In genomic region chr17:41512789-41513547, GRCh38 we compare ENCODE assay signal across 32 cellular contexts. TPM values are rescaled to one million over a fixed set of nuclear protein-coding genes. Genes with fewer than 3 reads are reported as not detected.
A peak's percentile ranks its signal among the peaks of the same experiment; 100 is the strongest.
DNase-seq lines count a peak whose midpoint lies in the region; ATAC-seq, FAIRE-seq and TF ChIP-seq lines count a peak whose summit lies in the region.
"Had no signal": no experiment of that assay in that cellular context is flagged by ENCODE, and none has a peak within 500 bp of the region (broad histone marks: within the 10 kb centered on the region; RNA-seq: fewer than 3 reads in every experiment).

No MANE protein-coding gene starts in this region.

- H2BK120ac ChIP-seq in H1 (replicated peaks; ENCODE audit: low read depth, low read length) = no peak overlapping the region

- no peak overlapping the region for H2AK5ac ChIP-seq in H1 (ENCODE audit: low read depth, low read length)

- no peak overlapping the region for H3K56ac ChIP-seq in H1 (replicated peaks; ENCODE audit: insufficient read length, low read depth, low read length)

- H2BK12ac ChIP-seq in H1 (ENCODE audit: low read depth, low read length) = no peak overlapping the region

- H3K36me3 ChIP-seq in breast epithelium = no peaks in the 10 kb centered on the region
- H3K36me3 ChIP-seq in H1 (ENCODE audit: control insufficient read depth in 2 of 4, insufficient read depth in 4 of 4, low read length in 3 of 4) = no peaks in the 10 kb centered on the region
- H3K36me3 ChIP-seq: adrenal gland, brain microvascular endothelial cell had no signal

- H3K14ac ChIP-seq in H1 (ENCODE audit: insufficient read length) = no peak overlapping the region

- no peak for TF ChIP-seq CTCF in MCF 10A (IDR thresholded peaks at IDR 0.05; ENCODE audit: unreplicated experiment)
- no peak for TF ChIP-seq CTCF in breast epithelium (IDR thresholded peaks at IDR 0.05)
- TF ChIP-seq CTCF in H1 (IDR thresholded peaks at IDR 0.05; ENCODE audit: control extremely low read depth in 1 of 3, insufficient read depth in 1 of 3, low read depth in 1 of 3, low read length in 3 of 3) = no peak
- TF ChIP-seq CTCF in endothelial cell (IDR thresholded peaks at IDR 0.05; ENCODE audit: unreplicated experiment) = no peak

- no peak overlapping the region for H3K9ac ChIP-seq in H1 (replicated peaks in 1 of 4; ENCODE audit: extremely low read depth in 1 of 4, low read depth in 3 of 4, low read length in 3 of 4)

- 86% methylated on average over 8 of the region's 8 CpGs; no CpG with 5 or more reads in 1 of the 2 experiments for WGBS in H1 (ENCODE audit: extremely low coverage in 1 of 2, insufficient coverage in 1 of 2, insufficient read length in 1 of 2, insufficient replicate concordance in 2 of 2, low coverage in 1 of 2, low lambda C conversion rate in 2 of 2, missing lambda C conversion rate in 1 of 2), 2 experiments

- no peaks in the 10 kb centered on the region for H3K79me2 ChIP-seq in H1 (ENCODE audit: control insufficient read depth in 1 of 2, insufficient read depth in 2 of 2, low read length in 2 of 2)

- H3K27ac Mint-ChIP-seq in MCF 10A (ENCODE audit: low read depth, unreplicated experiment) = no peak overlapping the region
- H3K27ac Mint-ChIP-seq in endothelial cell (ENCODE audit: unreplicated experiment) = no peak overlapping the region
- H3K27ac Mint-ChIP-seq: activated naive CD4-positive, alpha-beta T cell treated with anti-CD3 and anti-CD28 coated beads for 36 hours; activated T-helper 1 cell treated with anti-CD3 and anti-CD28 coated beads, Interleukin-12 subunit alpha, Interleukin-12 subunit beta, Interleukin-2, Interleukin-4 antibody, amounts not matched to agents 30 ng/mL and 10 ng/mL and 1 ng/mL, durations not matched to agents 14 hours and 24 hours and 36 hours had no signal

- no peak for FAIRE-seq in H1 (lab: Jason Lieb, UNC)
- FAIRE-seq: A204.1, G401.6, keratinocyte, TTC549 had no signal

- no TSS peak for BruUV-seq in MCF 10A (replicated peaks; lab: Mats Ljungman, UMichigan)

- no peak overlapping the region for H2BK5ac ChIP-seq in H1 (ENCODE audit: low read depth, low read length)

- no peak overlapping the region; the same call in 1 of the 2 replicates for H3K18ac ChIP-seq in H1 (ENCODE audit: extremely low read depth, low read length)

- TF ChIP-seq POLR2A in breast epithelium (IDR thresholded peaks at IDR 0.05) (no peak), H1 (IDR thresholded peaks at IDR 0.05; ENCODE audit: control extremely low read depth in 1 of 2, low read depth in 2 of 2, low read length in 2 of 2) (no peak)

- no peak overlapping the region for H4K5ac ChIP-seq in H1 (ENCODE audit: insufficient read length, low read depth, low read length)

- H3K4ac ChIP-seq in H1 (replicated peaks; ENCODE audit: insufficient read length, low read depth, low read length) = no peak overlapping the region

- H3K79me1 ChIP-seq in H1 (ENCODE audit: low read depth, low read length) = no peaks in the 10 kb centered on the region

- H4K91ac ChIP-seq in H1 (replicated peaks; ENCODE audit: insufficient read length, low read length) = no peak overlapping the region

- H3K27me3 ChIP-seq in breast epithelium (no peaks in the 10 kb centered on the region), H1 (replicated peaks in 1 of 4; ENCODE audit: control insufficient read depth in 3 of 4, extremely low read depth in 1 of 4, insufficient read depth in 3 of 4, low read length in 3 of 4) (no peaks in the 10 kb centered on the region; a peak in 1 of 7 replicates)
- H3K27me3 ChIP-seq: adrenal gland, brain microvascular endothelial cell, testis had no signal

- H3K27me3 Mint-ChIP-seq in MCF 10A (ENCODE audit: insufficient read depth, unreplicated experiment) = no peaks in the 10 kb centered on the region
- H3K27me3 Mint-ChIP-seq in endothelial cell (ENCODE audit: unreplicated experiment) = no peaks in the 10 kb centered on the region

- no peak overlapping the region for H2BK15ac ChIP-seq in H1 (ENCODE audit: low read length)

- no peak for ATAC-seq in HG03378 (IDR thresholded peaks at IDR 0.05; ENCODE audit: unreplicated experiment)
- ATAC-seq in HG03442 (IDR thresholded peaks at IDR 0.05; ENCODE audit: unreplicated experiment) = no peak
- ATAC-seq: activated CD4-positive, CD25-positive, alpha-beta regulatory T cell treated with anti-CD3 and anti-CD28 coated beads, Interleukin-2, amount 50 U/mL, for 24 hours; naive thymus-derived CD8-positive, alpha-beta T cell; psoas muscle; stimulated activated naive CD8-positive, alpha-beta T cell treated with anti-CD3 and anti-CD28 coated beads, Interleukin-15, Interleukin-2, amounts not matched to agents 100 U/mL and 50 U/mL, for 24 hours had no signal

- TF ChIP-seq RAD21 in H1 (IDR thresholded peaks at IDR 0.05 in 1 of 2, conservative IDR thresholded peaks at IDR 0.05 in 1 of 2; ENCODE audit: low read depth in 2 of 2, low read length in 2 of 2) = no peak

- H3K23me2 ChIP-seq in H1 (ENCODE audit: low read depth, low read length) = no peaks in the 10 kb centered on the region; the same call in 1 of the 2 replicates

- DNase-seq in MCF 10A (ENCODE audit: unreplicated experiment) (no peak), breast epithelium (ENCODE audit: low spot score in 2 of 2) (no peak), NCI-H146 (lab: John Stamatoyannopoulos, UW) (peak; percentile 89), H1 (ENCODE audit: low read depth in 1 of 2, low spot score in 2 of 2) (no peak), NCI-H1048 (lab: John Stamatoyannopoulos, UW) (no peak), endothelial cell (ENCODE audit: low spot score) (no peak)
- DNase-seq: activated CD4-positive, alpha-beta T cell treated with anti-CD3 and anti-CD28 coated beads, Interleukin-2, amount 50 U/mL, for 48 hours; activated naive CD4-positive, alpha-beta T cell treated with anti-CD3 and anti-CD28 coated beads for 36 hours; adrenal gland; brain microvascular endothelial cell; CD4-positive, alpha-beta memory T cell; DMS53; midbrain; naive thymus-derived CD8-positive, alpha-beta T cell; NCI-H1694 treated with DMSO at 0.1 percent for 48 hours; NCI-H82; occipital lobe; psoas muscle; stimulated activated naive CD8-positive, alpha-beta T cell treated with anti-CD3 and anti-CD28 coated beads, Interleukin-15, Interleukin-2, amounts not matched to agents 100 U/mL and 50 U/mL, for 24 hours; testis had no signal

- peak overlapping the region; percentile 73 for H3K4me3 Mint-ChIP-seq in MCF 10A (ENCODE audit: unreplicated experiment)
- no peak overlapping the region for H3K4me3 Mint-ChIP-seq in endothelial cell (ENCODE audit: unreplicated experiment)
- H3K4me3 Mint-ChIP-seq: activated naive CD4-positive, alpha-beta T cell treated with anti-CD3 and anti-CD28 coated beads for 36 hours; activated T-helper 1 cell treated with anti-CD3 and anti-CD28 coated beads, Interleukin-12 subunit alpha, Interleukin-12 subunit beta, Interleukin-2, Interleukin-4 antibody, amounts not matched to agents 30 ng/mL and 10 ng/mL and 1 ng/mL, durations not matched to agents 14 hours and 24 hours and 36 hours; CD4-positive, alpha-beta memory T cell; naive thymus-derived CD8-positive, alpha-beta T cell had no signal

- peaks cover 22% of the 10 kb centered on the region for H3K4me1 Mint-ChIP-seq in MCF 10A (ENCODE audit: insufficient read depth, unreplicated experiment)
- H3K4me1 Mint-ChIP-seq in endothelial cell (ENCODE audit: unreplicated experiment) = no peaks in the 10 kb centered on the region
- H3K4me1 Mint-ChIP-seq: CD4-positive, alpha-beta memory T cell had no signal

- no peaks in the 10 kb centered on the region for H4K20me1 ChIP-seq in H1 (replicated peaks in 1 of 2; ENCODE audit: control insufficient read depth in 1 of 2, insufficient read depth in 2 of 2, low read length in 2 of 2)

- H3K36me3 Mint-ChIP-seq in MCF 10A (ENCODE audit: insufficient read depth, unreplicated experiment) (peaks cover 42% of the 10 kb centered on the region), endothelial cell (ENCODE audit: low read depth, unreplicated experiment) (no peaks in the 10 kb centered on the region)
- H3K36me3 Mint-ChIP-seq: CD4-positive, alpha-beta memory T cell; naive thymus-derived CD8-positive, alpha-beta T cell had no signal

- no peak overlapping the region for H2AFZ ChIP-seq in H1 (ENCODE audit: low read length)

- H2BK20ac ChIP-seq in H1 (ENCODE audit: low read length) = no peak overlapping the region

- TF ChIP-seq EP300 in H1 (IDR thresholded peaks at IDR 0.05; ENCODE audit: borderline replicate concordance in 1 of 2, low read depth in 2 of 2, low read length in 2 of 2) = no peak

- CTCF ChIA-PET in MCF 10A (lab: Yijun Ruan, JAX) (interaction anchor here (0.8 to 2.4 kb wide), 3 partner anchors 17 to 150 kb away, joined by 3 to 8 read pairs (median 5); no protein-coding TSS in a partner anchor), H1 (lab: Charles Lee; ENCODE audit: partially characterized antibody) (interaction anchor here (0.8 to 33.9 kb wide), 6 partner anchors 9 to 628 kb away, joined by 3 to 427 read pairs (median 4); partner anchors contain the start of gene KRT20)

- no peaks in the 10 kb centered on the region for H3K4me1 ChIP-seq in breast epithelium
- H3K4me1 ChIP-seq in H1 (replicated peaks in 1 of 4; ENCODE audit: control insufficient read depth in 3 of 4, insufficient read depth in 4 of 4, low read length in 3 of 4) = peaks cover 0 to 5% (median 3%) of the 10 kb centered on the region in 4 experiments; a peak in 5 of 7 replicates
- H3K4me1 ChIP-seq: adrenal gland, psoas muscle had no signal

- no peak overlapping the region for H3K4me3 ChIP-seq in breast epithelium
- H3K4me3 ChIP-seq in H1 (ENCODE audit: extremely low read depth in 1 of 4, insufficient read depth in 2 of 4, low read depth in 3 of 4, low read length in 4 of 4) = no peak overlapping the region
- H3K4me3 ChIP-seq: adrenal gland, psoas muscle, SK-N-MC, testis had no signal

- intact Hi-C loops in MCF 10A (cut with micrococcal nuclease) = no loop called here
- intact Hi-C loops in breast epithelium (cut with DNase I; ENCODE audit: low total_unique reads) = no loop called here

- POLR2A ChIA-PET in MCF 10A (lab: Yijun Ruan, JAX) = interaction anchor here (0.8 to 2.3 kb wide), 8 partner anchors 8 to 603 kb away, joined by 3 to 14 read pairs (median 5); no protein-coding TSS in a partner anchor
- POLR2A ChIA-PET in H1 (lab: Charles Lee; ENCODE audit: partially characterized antibody) = interaction anchor here (0.6 to 1.4 kb wide), 6 partner anchors 8 to 80 kb away, joined by 3 to 5 read pairs (median 3); partner anchors contain the start of gene KRT19

- H3K27ac ChIP-seq in breast epithelium (peak overlapping the region in 1 of 2 donors; percentile 44), H1 (ENCODE audit: low read depth, low read length) (no peak overlapping the region)
- H3K27ac ChIP-seq: adrenal gland, brain microvascular endothelial cell, psoas muscle, SK-N-MC, testis had no signal

- H4K8ac ChIP-seq in H1 (ENCODE audit: extremely low read depth, insufficient read depth, low read length) = peak overlapping the region; percentile 8; the same call in 1 of the 2 replicates

- H3K4me2 ChIP-seq in H1 (ENCODE audit: insufficient read depth in 1 of 2, low read depth in 2 of 2, low read length in 2 of 2) = no peak overlapping the region

- H3K9me3 Mint-ChIP-seq in MCF 10A (ENCODE audit: unreplicated experiment) (no peaks in the 10 kb centered on the region), endothelial cell (ENCODE audit: unreplicated experiment) (no peaks in the 10 kb centered on the region)
- H3K9me3 Mint-ChIP-seq: activated naive CD4-positive, alpha-beta T cell treated with anti-CD3 and anti-CD28 coated beads for 36 hours; activated T-helper 1 cell treated with anti-CD3 and anti-CD28 coated beads, Interleukin-12 subunit alpha, Interleukin-12 subunit beta, Interleukin-2, Interleukin-4 antibody, amounts not matched to agents 30 ng/mL and 10 ng/mL and 1 ng/mL, durations not matched to agents 14 hours and 24 hours and 36 hours; naive thymus-derived CD8-positive, alpha-beta T cell had no signal

- H3K9me3 ChIP-seq in breast epithelium = no peaks in the 10 kb centered on the region
- no peaks in the 10 kb centered on the region for H3K9me3 ChIP-seq in H1 (ENCODE audit: insufficient read depth in 2 of 2, low read depth in 1 of 2, low read length in 1 of 2)
- H3K9me3 ChIP-seq: adrenal gland, psoas muscle, testis had no signal

- H3K23ac ChIP-seq in H1 (ENCODE audit: insufficient read length) = no peak overlapping the region

RNA-seq across cellular contexts. Expression of gene KRT15, which starts 5.7 kb away (rescaled TPM):
- total RNA-seq in MCF 10A (2022) = 28.8 and 83.4 TPM in 2 replicates
- 1,000 to 10,000 TPM in 1 of 3 donors, 100 to 1,000 TPM in 1, under 1 TPM in 1; 0.80 to 2,244 (median 331) TPM for total RNA-seq in breast epithelium
- total RNA-seq in H1 (2021; fragmentation: NEBNext Ultra II Directional; extraction: Animal tissue kit (Norgen Biotek cat#: 25700)) = 0.13 and 0.21 TPM in 2 replicates
- 0.09 and 0.11 TPM in 2 replicates for polyA plus RNA-seq in H1 (2011; rRNA removed)
- polyA plus RNA-seq in H1 (2011; cell fraction: cytosol; rRNA removed) = 0.16 TPM
- 0.47 TPM for polyA plus RNA-seq in H1 (2011; cell fraction: nucleus; rRNA removed)
- 0.17 to 0.40 TPM (median 0.23 TPM) in 4 replicates for polyA plus RNA-seq in H1 (2012, experiment 1 of 2)
- polyA plus RNA-seq in H1 (2012, experiment 2 of 2) = not detected
- 0.04 TPM for polyA plus RNA-seq in H1 (2013, experiment 1 of 2)
- polyA plus RNA-seq in H1 (2013, experiment 2 of 2) = 0.42 TPM
- polyA minus RNA-seq in H1 (2011; rRNA and poly(A)+ RNA removed) = 0.20 and 0.25 TPM in 2 replicates
- polyA minus RNA-seq in H1 (2011; cell fraction: cytosol; rRNA and poly(A)+ RNA removed) = not detected
- 0.80 TPM for polyA minus RNA-seq in H1 (2011; cell fraction: nucleus; rRNA and poly(A)+ RNA removed)
- total RNA-seq in endothelial cell (ENCODE audit: unreplicated experiment) = not detected
- total RNA-seq: activated naive CD4-positive, alpha-beta T cell treated with anti-CD3 and anti-CD28 coated beads for 36 hours; activated T-helper 1 cell treated with anti-CD3 and anti-CD28 coated beads, Interleukin-12 subunit alpha, Interleukin-12 subunit beta, Interleukin-2, Interleukin-4 antibody, amounts not matched to agents 30 ng/mL and 10 ng/mL and 1 ng/mL, durations not matched to agents 14 hours and 24 hours and 36 hours; CD4-positive, alpha-beta memory T cell; liver; naive thymus-derived CD8-positive, alpha-beta T cell; T-helper 1 cell treated with Interleukin-12 subunit alpha and Interleukin-12 subunit beta and Interleukin-4 antibody, amounts not matched to agents 30 ng/mL and 1 ng/mL, for 36 hours had no signal
- polyA plus RNA-seq: CD4-positive, alpha-beta memory T cell; naive thymus-derived CD8-positive, alpha-beta T cell had no signal

RNA-seq across cellular contexts. Expression of gene KRT13, which starts 7.6 kb away (rescaled TPM):
- not detected in 2 replicates for total RNA-seq in MCF 10A (2022)
- total RNA-seq in breast epithelium = 1 to 10 TPM in 1 of 3 donors, not detected in 2; 1.6 TPM
- not detected in 2 replicates for total RNA-seq in H1 (2021; fragmentation: NEBNext Ultra II Directional; extraction: Animal tissue kit (Norgen Biotek cat#: 25700))
- polyA plus RNA-seq in H1 (2011; rRNA removed) = 0.09 and 0.17 TPM in 2 replicates
- polyA plus RNA-seq in H1 (2011; cell fraction: cytosol; rRNA removed) = not detected
- not detected for polyA plus RNA-seq in H1 (2011; cell fraction: nucleus; rRNA removed)
- polyA plus RNA-seq in H1 (2012, experiment 1 of 2) = not detected in 4 replicates
- polyA plus RNA-seq in H1 (2012, experiment 2 of 2) = not detected
- not detected for polyA plus RNA-seq in H1 (2013, experiment 1 of 2)
- polyA plus RNA-seq in H1 (2013, experiment 2 of 2) = not detected
- not detected in 2 replicates for polyA minus RNA-seq in H1 (2011; rRNA and poly(A)+ RNA removed)
- not detected for polyA minus RNA-seq in H1 (2011; cell fraction: cytosol; rRNA and poly(A)+ RNA removed)
- not detected for polyA minus RNA-seq in H1 (2011; cell fraction: nucleus; rRNA and poly(A)+ RNA removed)
- total RNA-seq in endothelial cell (ENCODE audit: unreplicated experiment) = not detected
- total RNA-seq: activated naive CD4-positive, alpha-beta T cell treated with anti-CD3 and anti-CD28 coated beads for 36 hours; activated T-helper 1 cell treated with anti-CD3 and anti-CD28 coated beads, Interleukin-12 subunit alpha, Interleukin-12 subunit beta, Interleukin-2, Interleukin-4 antibody, amounts not matched to agents 30 ng/mL and 10 ng/mL and 1 ng/mL, durations not matched to agents 14 hours and 24 hours and 36 hours; CD4-positive, alpha-beta memory T cell; fibroblast of villous mesenchyme; naive thymus-derived CD8-positive, alpha-beta T cell; T-helper 1 cell treated with Interleukin-12 subunit alpha and Interleukin-12 subunit beta and Interleukin-4 antibody, amounts not matched to agents 30 ng/mL and 1 ng/mL, for 36 hours had no signal
- polyA plus RNA-seq: CD4-positive, alpha-beta memory T cell; naive thymus-derived CD8-positive, alpha-beta T cell had no signal

RNA-seq across cellular contexts. Expression of gene KRT19, which starts 15.1 kb away (rescaled TPM):
- 0.68 TPM in 1 of 2 replicates, not detected in the other for total RNA-seq in MCF 10A (2022)
- 1,000 to 10,000 TPM in 1 of 3 donors, 100 to 1,000 TPM in 1, 1 to 10 TPM in 1; 6.7 to 1,011 (median 375) TPM for total RNA-seq in breast epithelium
- total RNA-seq in H1 (2021; fragmentation: NEBNext Ultra II Directional; extraction: Animal tissue kit (Norgen Biotek cat#: 25700)) = 122 and 137 TPM in 2 replicates
- 120 and 192 TPM in 2 replicates for polyA plus RNA-seq in H1 (2011; rRNA removed)
- polyA plus RNA-seq in H1 (2011; cell fraction: cytosol; rRNA removed) = 174 TPM
- polyA plus RNA-seq in H1 (2011; cell fraction: nucleus; rRNA removed) = 160 TPM
- polyA plus RNA-seq in H1 (2012, experiment 1 of 2) = 117 to 161 TPM (median 152 TPM) in 4 replicates
- polyA plus RNA-seq in H1 (2012, experiment 2 of 2) = 165 TPM
- polyA plus RNA-seq in H1 (2013, experiment 1 of 2) = 70.3 TPM
- polyA plus RNA-seq in H1 (2013, experiment 2 of 2) = 64.2 TPM
- polyA minus RNA-seq in H1 (2011; rRNA and poly(A)+ RNA removed) = 68.0 and 81.3 TPM in 2 replicates
- 95.6 TPM for polyA minus RNA-seq in H1 (2011; cell fraction: cytosol; rRNA and poly(A)+ RNA removed)
- 73.2 TPM for polyA minus RNA-seq in H1 (2011; cell fraction: nucleus; rRNA and poly(A)+ RNA removed)
- total RNA-seq in endothelial cell (ENCODE audit: unreplicated experiment) = 4.5 TPM
- total RNA-seq: activated naive CD4-positive, alpha-beta T cell treated with anti-CD3 and anti-CD28 coated beads for 36 hours; activated T-helper 1 cell treated with anti-CD3 and anti-CD28 coated beads, Interleukin-12 subunit alpha, Interleukin-12 subunit beta, Interleukin-2, Interleukin-4 antibody, amounts not matched to agents 30 ng/mL and 10 ng/mL and 1 ng/mL, durations not matched to agents 14 hours and 24 hours and 36 hours; CD4-positive, alpha-beta memory T cell; naive thymus-derived CD8-positive, alpha-beta T cell; T-helper 1 cell treated with Interleukin-12 subunit alpha and Interleukin-12 subunit beta and Interleukin-4 antibody, amounts not matched to agents 30 ng/mL and 1 ng/mL, for 36 hours had no signal
- polyA plus RNA-seq: CD4-positive, alpha-beta memory T cell; naive thymus-derived CD8-positive, alpha-beta T cell had no signal

RNA-seq across cellular contexts. Expression of gene KRT36, which starts 23.3 kb away (rescaled TPM):
- not detected in 2 replicates for total RNA-seq in MCF 10A (2022)
- total RNA-seq in breast epithelium = not detected
- total RNA-seq in H1 (2021; fragmentation: NEBNext Ultra II Directional; extraction: Animal tissue kit (Norgen Biotek cat#: 25700)) = not detected in 2 replicates
- not detected in 2 replicates for polyA plus RNA-seq in H1 (2011; rRNA removed)
- not detected for polyA plus RNA-seq in H1 (2011; cell fraction: cytosol; rRNA removed)
- not detected for polyA plus RNA-seq in H1 (2011; cell fraction: nucleus; rRNA removed)
- polyA plus RNA-seq in H1 (2012, experiment 1 of 2) = not detected in 4 replicates
- polyA plus RNA-seq in H1 (2012, experiment 2 of 2) = not detected
- polyA plus RNA-seq in H1 (2013, experiment 1 of 2) = not detected
- not detected for polyA plus RNA-seq in H1 (2013, experiment 2 of 2)
- not detected in 2 replicates for polyA minus RNA-seq in H1 (2011; rRNA and poly(A)+ RNA removed)
- polyA minus RNA-seq in H1 (2011; cell fraction: cytosol; rRNA and poly(A)+ RNA removed) = not detected
- not detected for polyA minus RNA-seq in H1 (2011; cell fraction: nucleus; rRNA and poly(A)+ RNA removed)
- not detected for total RNA-seq in endothelial cell (ENCODE audit: unreplicated experiment)
- total RNA-seq: activated naive CD4-positive, alpha-beta T cell treated with anti-CD3 and anti-CD28 coated beads for 36 hours; activated T-helper 1 cell treated with anti-CD3 and anti-CD28 coated beads, Interleukin-12 subunit alpha, Interleukin-12 subunit beta, Interleukin-2, Interleukin-4 antibody, amounts not matched to agents 30 ng/mL and 10 ng/mL and 1 ng/mL, durations not matched to agents 14 hours and 24 hours and 36 hours; CD4-positive, alpha-beta memory T cell; naive thymus-derived CD8-positive, alpha-beta T cell; occipital lobe; psoas muscle; T-helper 1 cell treated with Interleukin-12 subunit alpha and Interleukin-12 subunit beta and Interleukin-4 antibody, amounts not matched to agents 30 ng/mL and 1 ng/mL, for 36 hours had no signal
- polyA plus RNA-seq: adrenal gland; CD4-positive, alpha-beta memory T cell; keratinocyte; liver; naive thymus-derived CD8-positive, alpha-beta T cell had no signal

RNA-seq across cellular contexts. Expression of gene KRT35, which starts 32.0 kb away (rescaled TPM):
- total RNA-seq in MCF 10A (2022) (not detected in 2 replicates), breast epithelium (not detected), endothelial cell (ENCODE audit: unreplicated experiment) (not detected)
- total RNA-seq in H1 (2021; fragmentation: NEBNext Ultra II Directional; extraction: Animal tissue kit (Norgen Biotek cat#: 25700)) = not detected in 2 replicates
- polyA plus RNA-seq in H1 (2011; rRNA removed) = not detected in 2 replicates
- not detected for polyA plus RNA-seq in H1 (2011; cell fraction: cytosol; rRNA removed)
- not detected for polyA plus RNA-seq in H1 (2011; cell fraction: nucleus; rRNA removed)
- polyA plus RNA-seq in H1 (2012, experiment 1 of 2) = not detected in 4 replicates
- polyA plus RNA-seq in H1 (2012, experiment 2 of 2) = not detected
- polyA plus RNA-seq in H1 (2013, experiment 1 of 2) = not detected
- not detected for polyA plus RNA-seq in H1 (2013, experiment 2 of 2)
- not detected in 2 replicates for polyA minus RNA-seq in H1 (2011; rRNA and poly(A)+ RNA removed)
- polyA minus RNA-seq in H1 (2011; cell fraction: cytosol; rRNA and poly(A)+ RNA removed) = not detected
- polyA minus RNA-seq in H1 (2011; cell fraction: nucleus; rRNA and poly(A)+ RNA removed) = not detected
- total RNA-seq: activated naive CD4-positive, alpha-beta T cell treated with anti-CD3 and anti-CD28 coated beads for 36 hours; activated T-helper 1 cell treated with anti-CD3 and anti-CD28 coated beads, Interleukin-12 subunit alpha, Interleukin-12 subunit beta, Interleukin-2, Interleukin-4 antibody, amounts not matched to agents 30 ng/mL and 10 ng/mL and 1 ng/mL, durations not matched to agents 14 hours and 24 hours and 36 hours; adrenal gland; CD4-positive, alpha-beta memory T cell; fibroblast of villous mesenchyme; liver; naive thymus-derived CD8-positive, alpha-beta T cell; occipital lobe; psoas muscle; T-helper 1 cell treated with Interleukin-12 subunit alpha and Interleukin-12 subunit beta and Interleukin-4 antibody, amounts not matched to agents 30 ng/mL and 1 ng/mL, for 36 hours; testis had no signal
- polyA plus RNA-seq: adrenal gland; CD4-positive, alpha-beta memory T cell; keratinocyte; liver; naive thymus-derived CD8-positive, alpha-beta T cell; psoas muscle had no signal
